Comparison of ENCODE assay signal across 22 cellular contexts in the genomic region with DNA sequence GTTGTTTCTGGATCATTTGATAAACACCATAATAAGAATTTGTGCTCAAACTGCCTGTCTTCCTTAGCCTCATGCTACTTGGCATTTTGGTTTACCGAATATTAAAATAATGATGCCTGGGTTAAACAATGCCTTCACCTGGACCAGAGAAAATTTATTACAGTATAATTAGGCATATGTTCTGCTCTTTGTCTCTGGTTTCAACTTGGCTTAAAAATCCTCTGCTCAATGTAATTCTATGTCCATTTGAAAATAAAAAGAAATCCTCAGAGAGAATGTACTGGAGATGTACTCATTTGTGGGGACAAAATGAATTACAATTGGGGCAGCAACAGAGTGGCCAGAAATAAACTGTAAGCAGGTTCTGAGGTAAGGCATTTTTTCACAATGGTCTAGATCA.
DNase-seq lines count a peak whose midpoint lies in the region; ATAC-seq and TF ChIP-seq lines count a peak whose summit lies in the region.
"Had no signal": no experiment of that assay in that cellular context is flagged by ENCODE, and none has a peak within 500 bp of the region (broad histone marks: within the 10 kb centered on the region; RNA-seq: fewer than 3 reads in every experiment).

No MANE protein-coding gene starts in this region.

- H3K9me3 Mint-ChIP-seq in effector memory CD8-positive, alpha-beta T cell = no peaks in the 10 kb centered on the region
- H3K9me3 Mint-ChIP-seq: CD4-positive, alpha-beta T cell; GM23338 had no signal

- no peak for TF ChIP-seq POLR2A in uterus (IDR thresholded peaks at IDR 0.05)

- H3K27ac Mint-ChIP-seq in effector memory CD8-positive, alpha-beta T cell = no peak overlapping the region
- H3K27ac Mint-ChIP-seq: CD4-positive, alpha-beta T cell; GM23338 had no signal

- H3K4me3 ChIP-seq in rectal smooth muscle tissue (ENCODE audit: low read length) (no peak overlapping the region), uterus (no peak overlapping the region), heart right ventricle (no peak overlapping the region)
- H3K4me3 ChIP-seq: BLaER1, GM23338, Peyer's patch, SJSA1 had no signal

- H3K27me3 Mint-ChIP-seq in effector memory CD8-positive, alpha-beta T cell = no peaks in the 10 kb centered on the region
- H3K27me3 Mint-ChIP-seq: CD4-positive, alpha-beta T cell had no signal

- H3K36me3 Mint-ChIP-seq in effector memory CD8-positive, alpha-beta T cell (ENCODE audit: insufficient read depth) = no peaks in the 10 kb centered on the region

- no peak overlapping the region for H3K4me3 Mint-ChIP-seq in effector memory CD8-positive, alpha-beta T cell
- H3K4me3 Mint-ChIP-seq: CD4-positive, alpha-beta T cell; GM23338 had no signal

- H3K36me3 ChIP-seq in rectal smooth muscle tissue (ENCODE audit: control insufficient read depth, insufficient read depth, low read length) (no peaks in the 10 kb centered on the region), uterus (no peaks in the 10 kb centered on the region), heart right ventricle (peaks cover 0 to 11% (median 0%) of the 10 kb centered on the region in 9 donors)

- H3K9me3 ChIP-seq in uterus = no peaks in the 10 kb centered on the region
- no peaks in the 10 kb centered on the region for H3K9me3 ChIP-seq in heart right ventricle
- H3K9me3 ChIP-seq: BLaER1, Peyer's patch, SJSA1 had no signal

- H3K27ac ChIP-seq in rectal smooth muscle tissue (ENCODE audit: low read depth, low read length) (peak overlapping the region; percentile 53), uterus (peak overlapping the region; percentile 72 to 77), heart right ventricle (no peak overlapping the region)
- H3K27ac ChIP-seq: 22Rv1, BLaER1, Peyer's patch, SJSA1 had no signal

- no peak for ATAC-seq in heart right ventricle
- ATAC-seq in effector memory CD8-positive, alpha-beta T cell (replicated peaks) = no peak
- ATAC-seq: GM23338 had no signal

- H3K9ac ChIP-seq in rectal smooth muscle tissue (ENCODE audit: low read length) = no peak overlapping the region
- H3K9ac ChIP-seq: BLaER1 had no signal

- no peak for TF ChIP-seq CTCF in uterus (IDR thresholded peaks at IDR 0.05)
- no peak for TF ChIP-seq CTCF in heart right ventricle (IDR thresholded peaks at IDR 0.05)

- WGBS in heart right ventricle, 2 donors = 97 to 98% methylated on average over 1 of the region's 1 CpG

- intact Hi-C loops in uterus (cut with DNase I; ENCODE audit: low total_unique reads) = loop anchor here (10.0 kb wide), 1 partner anchor 173 kb away; no protein-coding TSS in a partner anchor
- intact Hi-C loops in heart right ventricle (cut with DNase I) = loop anchor here in 2 of 10 donors (2.0 to 10.0 kb wide), 3 partner anchors 49 to 180 kb away; no protein-coding TSS in a partner anchor

- peaks cover 32% of the 10 kb centered on the region for H3K4me1 ChIP-seq in rectal smooth muscle tissue (ENCODE audit: control insufficient read depth, insufficient read depth, low read length)
- peaks cover 0 to 6% of the 10 kb centered on the region in 2 donors for H3K4me1 ChIP-seq in uterus
- peaks cover 0 to 73% (median 53%) of the 10 kb centered on the region in 9 donors for H3K4me1 ChIP-seq in heart right ventricle
- H3K4me1 ChIP-seq: BLaER1 had no signal

- H3K4me1 Mint-ChIP-seq in effector memory CD8-positive, alpha-beta T cell (ENCODE audit: low read depth in 2 of 2) = no peaks in the 10 kb centered on the region

- H3K27me3 ChIP-seq in rectal smooth muscle tissue (ENCODE audit: control insufficient read depth, insufficient read depth, low read length) (no peaks in the 10 kb centered on the region), uterus (no peaks in the 10 kb centered on the region), heart right ventricle (no peaks in the 10 kb centered on the region)
- H3K27me3 ChIP-seq: Peyer's patch, SJSA1 had no signal

- DNase-seq in NCI-H1105 treated with DMSO at 0.1 percent for 48 hours (lab: John Stamatoyannopoulos, UW) (peak; percentile 64), NCI-H1105 (lab: John Stamatoyannopoulos, UW) (no peak), NCI-H69 (lab: John Stamatoyannopoulos, UW) (peak; percentile 65), uterus (no peak), NCI-H2171 treated with DMSO at 0.1 percent for 48 hours (lab: John Stamatoyannopoulos, UW) (no peak), heart right ventricle (no peak)
- DNase-seq in effector memory CD8-positive, alpha-beta T cell = no peak
- DNase-seq: ACHN; CD4-positive, alpha-beta T cell; COR-L47; DMS79; HCEC 1CT; KBM-7; NCI-H187; NCI-H2107; NCI-H774; Peyer's patch had no signal

Comparison
In these comparisons a context has a peak if more than half of its experiments do, and no peak if none do; other contexts are left out.
1. DNase-seq: peak in NCI-H1105 treated with DMSO at 0.1 percent for 48 hours (single experiment) and NCI-H69 (single experiment); none in NCI-H1105 (single experiment), uterus (0 of 2), NCI-H2171 treated with DMSO at 0.1 percent for 48 hours (single experiment), heart right ventricle (0 of 2) and effector memory CD8-positive, alpha-beta T cell (0 of 3).
2. H3K27ac ChIP-seq: peak in rectal smooth muscle tissue (single experiment) and uterus (2 of 2); none in heart right ventricle (0 of 10).